25 cellular contexts compared by ENCODE assay signal in the genomic region with DNA sequence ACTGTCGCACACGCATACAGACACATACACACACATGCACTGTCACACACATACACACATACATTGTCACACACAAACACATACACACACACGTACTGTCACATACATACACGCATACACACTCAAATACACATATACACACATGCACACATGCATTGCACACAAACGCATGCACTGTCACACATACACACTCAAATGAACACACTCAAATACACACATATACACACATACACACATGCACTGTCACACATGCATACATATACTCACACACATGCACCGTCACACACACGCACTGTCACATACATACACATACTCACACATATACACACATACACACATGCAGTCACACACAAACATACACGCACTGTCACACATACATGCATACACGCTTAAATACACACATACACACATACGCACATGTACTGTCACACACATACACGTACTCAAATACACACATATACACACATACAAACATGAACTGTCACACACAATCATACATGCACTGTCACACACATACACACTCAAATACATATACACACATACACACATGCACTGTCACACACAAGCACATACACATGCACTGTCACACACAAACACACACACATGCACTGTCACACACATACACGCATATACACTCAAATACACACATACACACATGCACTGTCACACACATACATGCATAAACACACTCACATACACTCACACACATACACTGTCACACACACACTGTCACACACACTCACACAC.
"Had no signal": no experiment of that assay in that cellular context is flagged by ENCODE, and none has a peak within 500 bp of the region (broad histone marks: within the 10 kb centered on the region; RNA-seq: fewer than 3 reads in every experiment).

No MANE protein-coding gene starts in this region.

- H3K9ac ChIP-seq: neural progenitor cell had no signal

- DNase-seq: dermis blood vessel endothelial cell; effector memory CD4-positive, alpha-beta T cell; foreskin keratinocyte; heart left ventricle; kidney; midbrain; naive thymus-derived CD4-positive, alpha-beta T cell; sigmoid colon; stimulated activated CD4-positive, alpha-beta T cell treated with anti-CD3 and anti-CD28 coated beads, Interleukin-2, amount 100 ng/mL, for 24 hours; stimulated activated CD4-positive, alpha-beta T cell treated with anti-CD3 and anti-CD28 coated beads, Interleukin-4, amount 100 ng/mL, for 24 hours; stimulated activated naive CD4-positive, alpha-beta T cell treated with Interleukin-2 at 50 U/mL for 16 hours; stomach; thyroid gland; uterus had no signal

- FAIRE-seq: endothelial cell of umbilical vein, kidney had no signal

- H2AFZ ChIP-seq: hepatocyte, neural progenitor cell had no signal

- H3K27me3 ChIP-seq: esophagus muscularis mucosa, foreskin keratinocyte, gastroesophageal sphincter, heart left ventricle, hepatocyte, neural progenitor cell, right atrium auricular region, sigmoid colon, stomach, thyroid gland, uterus had no signal

- ATAC-seq: foreskin keratinocyte; gastroesophageal sphincter; heart left ventricle; left lobe of liver; naive thymus-derived CD4-positive, alpha-beta T cell; stimulated activated effector memory CD8-positive, alpha-beta T cell treated with anti-CD3 and anti-CD28 coated beads, Interleukin-12 subunit alpha, Interleukin-12 subunit beta, amount 100 ng/mL, for 72 hours had no signal

- H3K4me2 ChIP-seq: hepatocyte, neural progenitor cell had no signal

- H3K4me3 ChIP-seq: coronary artery, esophagus muscularis mucosa, gastroesophageal sphincter, heart left ventricle, hepatocyte, lung, neural progenitor cell, prostate gland, right atrium auricular region, sigmoid colon, stomach, thyroid gland, uterus had no signal

- H3K9me3 ChIP-seq: esophagus muscularis mucosa, gastroesophageal sphincter, heart left ventricle, prostate gland, right atrium auricular region, sigmoid colon, stomach, thyroid gland, uterus had no signal

- H3K36me3 ChIP-seq: esophagus muscularis mucosa, gastroesophageal sphincter, heart left ventricle, neural progenitor cell, prostate gland, right atrium auricular region, sigmoid colon, stomach, thyroid gland, uterus had no signal

- H3K27ac ChIP-seq: coronary artery, esophagus muscularis mucosa, foreskin keratinocyte, gastroesophageal sphincter, heart left ventricle, hepatocyte, neural progenitor cell, prostate gland, right atrium auricular region, sigmoid colon, stomach, thyroid gland, uterus had no signal

- H3K4me1 ChIP-seq: esophagus muscularis mucosa, foreskin keratinocyte, heart left ventricle, neural progenitor cell, prostate gland, right atrium auricular region, sigmoid colon, stomach, thyroid gland, uterus had no signal
